Comparison of ENCODE assay signal across 1 cellular context in genomic region chr1:201906336-201906735, GRCh38.
TF ChIP-seq lines count a peak whose summit lies in the region.

No MANE protein-coding gene starts in this region.

TF ChIP-seq in IMR-90, 13 proteins besides CTCF, POLR2A, EP300 and RAD21 (continued from another document):
- TF ChIP-seq CHD1 (IDR thresholded peaks at IDR 0.05; ENCODE audit: low read depth, low read length) (no peak), MAZ (IDR thresholded peaks at IDR 0.05; ENCODE audit: borderline replicate concordance, low read depth, low read length) (no peak), MAFK (IDR thresholded peaks at IDR 0.05; ENCODE audit: low read depth, low read length) (no peak), BHLHE40 (IDR thresholded peaks at IDR 0.05; ENCODE audit: low read depth, low read length) (no peak), CEBPB (IDR thresholded peaks at IDR 0.05; ENCODE audit: low read depth, low read length) (no peak), USF2 (IDR thresholded peaks at IDR 0.05; ENCODE audit: low read depth, low read length) (no peak)
